Comparison of ENCODE assay signal across 1 cellular context in genomic region chr15:78764340-78765153, GRCh38. TPM values are rescaled to one million over a fixed set of nuclear protein-coding genes. Genes with fewer than 3 reads are reported as not detected.
"Had no signal": no experiment of that assay in that cellular context is flagged by ENCODE, and none has a peak within 500 bp of the region (broad histone marks: within the 10 kb centered on the region; RNA-seq: fewer than 3 reads in every experiment).

No MANE protein-coding gene starts in this region.

RNA-seq across cellular contexts. Expression of gene ADAMTS7, which starts 46.7 kb away (rescaled TPM):
- total RNA-seq: T-helper 17 cell had no signal
